16 cellular contexts compared by ENCODE assay signal in genomic region chr20:25277941-25278521, GRCh38. TPM values are rescaled to one million over a fixed set of nuclear protein-coding genes. Genes with fewer than 3 reads are reported as not detected.
DNase-seq lines count a peak whose midpoint lies in the region; ATAC-seq and TF ChIP-seq lines count a peak whose summit lies in the region.
"Had no signal": no experiment of that assay in that cellular context is flagged by ENCODE, and none has a peak within 500 bp of the region (broad histone marks: within the 10 kb centered on the region; RNA-seq: fewer than 3 reads in every experiment).

No MANE protein-coding gene starts in this region.

- no peak overlapping the region for H3K4me3 Mint-ChIP-seq in stimulated activated naive B cell treated with anti-CD40 and anti-IgM and Interleukin-4, amounts not matched to agents 10 μg/mL and 1 μg/mL and 100 μg/mL, for 72 hours
- H3K4me3 Mint-ChIP-seq in natural killer cell = no peak overlapping the region
- H3K4me3 Mint-ChIP-seq: H9 had no signal

- H3K36me3 Mint-ChIP-seq in stimulated activated naive B cell treated with anti-CD40 and anti-IgM and Interleukin-4, amounts not matched to agents 10 μg/mL and 1 μg/mL and 100 μg/mL, for 72 hours = peaks cover 58 to 63% of the 10 kb centered on the region in 2 donors
- H3K36me3 Mint-ChIP-seq in natural killer cell = no peaks in the 10 kb centered on the region

- no peak for ATAC-seq in body of pancreas
- ATAC-seq in left lung = no peak
- no peak for ATAC-seq in stimulated activated naive B cell treated with anti-CD40 and anti-IgM and Interleukin-4, amounts not matched to agents 10 μg/mL and 1 μg/mL and 100 μg/mL, for 72 hours (replicated peaks)
- no peak for ATAC-seq in natural killer cell
- ATAC-seq: Panc1 had no signal

- H3K4me3 ChIP-seq in Peyer's patch (no peak overlapping the region), body of pancreas (no peak overlapping the region), left lung (no peak overlapping the region)
- H3K4me3 ChIP-seq: breast epithelium, hepatocyte had no signal

- DNase-seq in Peyer's patch (peak in 2 of 3 donors; percentile 64 to 77), body of pancreas (peak; percentile 1 to 10 (median 6)), left lung (peak; percentile 22 to 60), AG08395 (ENCODE audit: low spot score) (no peak), natural killer cell (no peak), H4 (ENCODE audit: low spot score) (no peak)
- no peak for DNase-seq in stimulated activated naive B cell treated with anti-CD40 and anti-IgM and Interleukin-4, amounts not matched to agents 10 μg/mL and 1 μg/mL and 100 μg/mL, for 72 hours
- DNase-seq: activated CD8-positive, alpha-beta memory T cell treated with anti-CD3 and anti-CD28 coated beads for 24 hours; GDM1; H9; Kasumi-1; NCI-H1105 treated with DMSO at 0.1 percent for 48 hours; NCI-H2171 treated with DMSO at 0.1 percent for 48 hours had no signal

- H3K27ac ChIP-seq in Peyer's patch (peak overlapping the region in 1 of 4 donors; percentile 77), body of pancreas (no peak overlapping the region), left lung (no peak overlapping the region)
- H3K27ac ChIP-seq: hepatocyte had no signal

- intact Hi-C loops in body of pancreas (cut with DNase I) (no loop called here), left lung (cut with DNase I) (no loop called here), natural killer cell (cut with micrococcal nuclease) (no loop called here)

- H3K4me1 ChIP-seq in Peyer's patch (peaks cover 0 to 23% (median 0%) of the 10 kb centered on the region in 4 donors), body of pancreas (peaks cover 8% of the 10 kb centered on the region), left lung (no peaks in the 10 kb centered on the region)

- TF ChIP-seq CTCF in Peyer's patch (IDR thresholded peaks at IDR 0.05) (peak in 1 of 6 experiments; percentile 5), body of pancreas (IDR thresholded peaks at IDR 0.05) (no peak), left lung (IDR thresholded peaks at IDR 0.05) (no peak), natural killer cell (IDR thresholded peaks at IDR 0.05) (no peak)

- TF ChIP-seq POLR2A in Peyer's patch (IDR thresholded peaks at IDR 0.05) (no peak), body of pancreas (IDR thresholded peaks at IDR 0.05) (no peak)

- WGBS in body of pancreas, 2 donors = 91 to 92% methylated on average over 5 to 16 of the region's 19 CpGs

- peak overlapping the region; percentile 3 for H3K27ac Mint-ChIP-seq in stimulated activated naive B cell treated with anti-CD40 and anti-IgM and Interleukin-4, amounts not matched to agents 10 μg/mL and 1 μg/mL and 100 μg/mL, for 72 hours
- H3K27ac Mint-ChIP-seq in natural killer cell = no peak overlapping the region
- H3K27ac Mint-ChIP-seq: H9 had no signal

- peaks cover 27 to 35% of the 10 kb centered on the region in 2 donors for H3K4me1 Mint-ChIP-seq in stimulated activated naive B cell treated with anti-CD40 and anti-IgM and Interleukin-4, amounts not matched to agents 10 μg/mL and 1 μg/mL and 100 μg/mL, for 72 hours
- H3K4me1 Mint-ChIP-seq in natural killer cell = peaks cover 0 to 10% of the 10 kb centered on the region in 2 donors
- H3K4me1 Mint-ChIP-seq: H9 had no signal

- H3K36me3 ChIP-seq in Peyer's patch = peaks cover 0 to 88% (median 0%) of the 10 kb centered on the region in 3 donors
- peaks cover 6 to 15% of the 10 kb centered on the region in 2 donors for H3K36me3 ChIP-seq in body of pancreas (replicated peaks in 1 of 2; ENCODE audit: insufficient read depth in 1 of 2, low read depth in 2 of 2)
- H3K36me3 ChIP-seq in left lung = peaks cover 0 to 100% of the 10 kb centered on the region in 2 donors

- H3K27me3 Mint-ChIP-seq in stimulated activated naive B cell treated with anti-CD40 and anti-IgM and Interleukin-4, amounts not matched to agents 10 μg/mL and 1 μg/mL and 100 μg/mL, for 72 hours = no peaks in the 10 kb centered on the region
- H3K27me3 Mint-ChIP-seq in natural killer cell (ENCODE audit: low read depth in 2 of 2) = no peaks in the 10 kb centered on the region

- H3K27me3 ChIP-seq in Peyer's patch (no peaks in the 10 kb centered on the region), body of pancreas (no peaks in the 10 kb centered on the region), left lung (no peaks in the 10 kb centered on the region)
- H3K27me3 ChIP-seq: breast epithelium, hepatocyte had no signal

- no peaks in the 10 kb centered on the region for H3K9me3 Mint-ChIP-seq in stimulated activated naive B cell treated with anti-CD40 and anti-IgM and Interleukin-4, amounts not matched to agents 10 μg/mL and 1 μg/mL and 100 μg/mL, for 72 hours
- H3K9me3 Mint-ChIP-seq in natural killer cell = no peaks in the 10 kb centered on the region
- H3K9me3 Mint-ChIP-seq: H9 had no signal

- no peaks in the 10 kb centered on the region for H3K9me3 ChIP-seq in Peyer's patch
- H3K9me3 ChIP-seq in body of pancreas = no peaks in the 10 kb centered on the region
- H3K9me3 ChIP-seq in left lung = no peaks in the 10 kb centered on the region
- H3K9me3 ChIP-seq: breast epithelium had no signal

RNA-seq across cellular contexts. Expression of gene PYGB, which starts 30.1 kb away (rescaled TPM):
- 100 to 1,000 TPM in 2 of 4 donors, 10 to 100 TPM in 2; 88.3 to 154 (median 124) TPM for total RNA-seq in Peyer's patch
- total RNA-seq in body of pancreas = 10 to 100 TPM; 34.8 to 42.8 TPM
- total RNA-seq in left lung = 10 to 100 TPM; 78.2 to 81.3 TPM
- 10 to 100 TPM; 39.4 to 55.4 (median 47.0) TPM for total RNA-seq in natural killer cell
- 39.4 and 41.1 TPM in 2 replicates for total RNA-seq in H4 (2014; rRNA removed; shearing (Covaris generic))

Comparison
In these comparisons a context has a peak if more than half of its experiments do, and no peak if none do; other contexts are left out.
1. DNase-seq: peak in Peyer's patch (2 of 3), body of pancreas (4 of 4) and left lung (2 of 2); none in stimulated activated naive B cell treated with anti-CD40 and anti-IgM and Interleukin-4, amounts not matched to agents 10 μg/mL and 1 μg/mL and 100 μg/mL, for 72 hours (single experiment), AG08395 (single experiment), natural killer cell (single experiment) and H4 (single experiment).